16 cellular contexts compared by ENCODE assay signal in genomic region chr13:40970803-40971202, GRCh38. TPM values are rescaled to one million over a fixed set of nuclear protein-coding genes. Genes with fewer than 3 reads are reported as not detected.
A peak's percentile ranks its signal among the peaks of the same experiment; 100 is the strongest.
DNase-seq lines count a peak whose midpoint lies in the region; ATAC-seq and TF ChIP-seq lines count a peak whose summit lies in the region.
"Had no signal": no experiment of that assay in that cellular context is flagged by ENCODE, and none has a peak within 500 bp of the region (broad histone marks: within the 10 kb centered on the region; RNA-seq: fewer than 3 reads in every experiment).

No MANE protein-coding gene starts in this region.

- no peaks in the 10 kb centered on the region for H3K9me3 Mint-ChIP-seq in activated CD4-positive, alpha-beta memory T cell treated with anti-CD3 and anti-CD28 coated beads for 36 hours
- no peaks in the 10 kb centered on the region for H3K9me3 Mint-ChIP-seq in activated CD4-positive, alpha-beta memory T cell treated with anti-CD3 and anti-CD28 coated beads, Interleukin-2, amount 10 ng/mL, durations not matched to agents 7 days and 5 days
- no peaks in the 10 kb centered on the region for H3K9me3 Mint-ChIP-seq in activated T-helper 17 cell treated with anti-CD3 and anti-CD28 coated beads, Interleukin-2, amount 50 U/mL, for 72 hours
- H3K9me3 Mint-ChIP-seq in nephron progenitor cell, result no peaks in the 10 kb centered on the region
- H3K9me3 Mint-ChIP-seq: neural crest cell had no signal

- no peaks in the 10 kb centered on the region for H3K9me3 ChIP-seq in Karpas-422 (ENCODE audit: low read length)

- intact Hi-C loops in activated CD4-positive, alpha-beta memory T cell treated with anti-CD3 and anti-CD28 coated beads for 36 hours (cut with micrococcal nuclease), result no loop called here
- intact Hi-C loops in head of caudate nucleus (cut with DNase I), result no loop called here

- no peak for TF ChIP-seq CTCF in nephron progenitor cell (IDR thresholded peaks at IDR 0.05)

- no peak for DNase-seq in activated CD4-positive, alpha-beta memory T cell treated with anti-CD3 and anti-CD28 coated beads for 36 hours
- DNase-seq in activated CD4-positive, alpha-beta memory T cell treated with anti-CD3 and anti-CD28 coated beads, Interleukin-2, amount 10 ng/mL, durations not matched to agents 7 days and 5 days, result no peak
- DNase-seq in Karpas-422 (no peak), nephron progenitor cell (no peak), head of caudate nucleus (no peak), NCI-H1694 (lab: John Stamatoyannopoulos, UW) (no peak)
- DNase-seq: DMS53; hippocampal formation; MM.1S; NCI-H1930; NCI-H446 treated with DMSO at 0.1 percent for 48 hours; NK-92 treated with Interleukin-12 subunit alpha and Interleukin-12 subunit beta, amount 100 ng/mL, for 24 hours; T-helper 1 cell had no signal

- peaks cover 100% of the 10 kb centered on the region for H3K79me2 ChIP-seq in Karpas-422 (ENCODE audit: low read length)

- no peaks in the 10 kb centered on the region for H3K27me3 ChIP-seq in Karpas-422 (ENCODE audit: low read length)

- H3K4me2 ChIP-seq in Karpas-422 (ENCODE audit: low read depth, low read length, poor library complexity, severe bottlenecking), result peak overlapping the region; percentile 46

- POLR2A ChIA-PET in activated CD4-positive, alpha-beta memory T cell treated with anti-CD3 and anti-CD28 coated beads for 36 hours (lab: Charles Lee), result interaction anchor here (1.6 to 1.7 kb wide), 2 partner anchors 48 to 50 kb away, joined by 4 to 7 read pairs; partner anchors contain the start of gene ELF1
- POLR2A ChIA-PET in activated CD4-positive, alpha-beta memory T cell treated with anti-CD3 and anti-CD28 coated beads, Interleukin-2, amount 10 ng/mL, durations not matched to agents 7 days and 5 days (lab: Charles Lee), result interaction anchor here (1.9 to 14.2 kb wide), 2 partner anchors 42 to 90 kb away, joined by 10 to 445 read pairs; partner anchors contain the start of genes ELF1 and WBP4

- no peak overlapping the region for H2AFZ ChIP-seq in Karpas-422 (ENCODE audit: low read length)

- H3K27ac ChIP-seq in Karpas-422 (ENCODE audit: low read length), result peak overlapping the region; percentile 35

- H3K36me3 ChIP-seq in Karpas-422 (ENCODE audit: insufficient read depth, low read length), result peaks cover 14% of the 10 kb centered on the region; the same call in 1 of the 2 replicates

- ATAC-seq in activated T-helper 17 cell treated with anti-CD3 and anti-CD28 coated beads, Interleukin-2, amount 50 U/mL, for 72 hours (replicated peaks), result peak; percentile 26
- no peak for ATAC-seq in HG03159 (IDR thresholded peaks at IDR 0.05; ENCODE audit: unreplicated experiment)

- H4K20me1 ChIP-seq in Karpas-422 (ENCODE audit: insufficient read depth, low read depth, low read length), result 0 out of 2 replicates have a peak, but pooled peaks cover 12% of the 10 kb centered on the region

- peak overlapping the region; percentile 68 for H3K27ac Mint-ChIP-seq in activated CD4-positive, alpha-beta memory T cell treated with anti-CD3 and anti-CD28 coated beads for 36 hours
- no peak overlapping the region for H3K27ac Mint-ChIP-seq in activated CD4-positive, alpha-beta memory T cell treated with anti-CD3 and anti-CD28 coated beads, Interleukin-2, amount 10 ng/mL, durations not matched to agents 7 days and 5 days
- peak overlapping the region; percentile 71 for H3K27ac Mint-ChIP-seq in activated T-helper 17 cell treated with anti-CD3 and anti-CD28 coated beads, Interleukin-2, amount 50 U/mL, for 72 hours
- H3K27ac Mint-ChIP-seq in nephron progenitor cell, result peak overlapping the region; percentile 89

- peaks cover 95% of the 10 kb centered on the region for H3K4me1 ChIP-seq in Karpas-422 (ENCODE audit: low read length)

- H3K4me3 ChIP-seq in Karpas-422 (ENCODE audit: low read length), result no peak overlapping the region

- peaks cover 92% of the 10 kb centered on the region for H3K4me1 Mint-ChIP-seq in activated CD4-positive, alpha-beta memory T cell treated with anti-CD3 and anti-CD28 coated beads for 36 hours (ENCODE audit: low read depth)
- H3K4me1 Mint-ChIP-seq in activated CD4-positive, alpha-beta memory T cell treated with anti-CD3 and anti-CD28 coated beads, Interleukin-2, amount 10 ng/mL, durations not matched to agents 7 days and 5 days, result peaks cover 80% of the 10 kb centered on the region
- peaks cover 56% of the 10 kb centered on the region for H3K4me1 Mint-ChIP-seq in activated T-helper 17 cell treated with anti-CD3 and anti-CD28 coated beads, Interleukin-2, amount 50 U/mL, for 72 hours
- peaks cover 36% of the 10 kb centered on the region for H3K4me1 Mint-ChIP-seq in nephron progenitor cell

- H3K9ac ChIP-seq in Karpas-422 (ENCODE audit: low read length), result no peak overlapping the region

- no peaks in the 10 kb centered on the region for H3K9me2 ChIP-seq in Karpas-422 (replicated peaks; ENCODE audit: insufficient read depth, low read length)

- peaks cover 2% of the 10 kb centered on the region for H3K36me3 Mint-ChIP-seq in activated CD4-positive, alpha-beta memory T cell treated with anti-CD3 and anti-CD28 coated beads for 36 hours
- peaks cover 45% of the 10 kb centered on the region for H3K36me3 Mint-ChIP-seq in activated CD4-positive, alpha-beta memory T cell treated with anti-CD3 and anti-CD28 coated beads, Interleukin-2, amount 10 ng/mL, durations not matched to agents 7 days and 5 days (ENCODE audit: low read depth)
- peaks cover 54% of the 10 kb centered on the region for H3K36me3 Mint-ChIP-seq in activated T-helper 17 cell treated with anti-CD3 and anti-CD28 coated beads, Interleukin-2, amount 50 U/mL, for 72 hours (ENCODE audit: low read depth)
- H3K36me3 Mint-ChIP-seq in nephron progenitor cell (ENCODE audit: low read depth), result no peaks in the 10 kb centered on the region

- no peaks in the 10 kb centered on the region for H3K27me3 Mint-ChIP-seq in activated CD4-positive, alpha-beta memory T cell treated with anti-CD3 and anti-CD28 coated beads for 36 hours
- H3K27me3 Mint-ChIP-seq in activated CD4-positive, alpha-beta memory T cell treated with anti-CD3 and anti-CD28 coated beads, Interleukin-2, amount 10 ng/mL, durations not matched to agents 7 days and 5 days, result no peaks in the 10 kb centered on the region
- H3K27me3 Mint-ChIP-seq in activated T-helper 17 cell treated with anti-CD3 and anti-CD28 coated beads, Interleukin-2, amount 50 U/mL, for 72 hours, result no peaks in the 10 kb centered on the region
- no peaks in the 10 kb centered on the region for H3K27me3 Mint-ChIP-seq in nephron progenitor cell (ENCODE audit: low read depth, poor library complexity)

- H3K4me3 Mint-ChIP-seq in activated CD4-positive, alpha-beta memory T cell treated with anti-CD3 and anti-CD28 coated beads for 36 hours, result peak overlapping the region; percentile 16
- no peak overlapping the region for H3K4me3 Mint-ChIP-seq in activated CD4-positive, alpha-beta memory T cell treated with anti-CD3 and anti-CD28 coated beads, Interleukin-2, amount 10 ng/mL, durations not matched to agents 7 days and 5 days
- H3K4me3 Mint-ChIP-seq in activated T-helper 17 cell treated with anti-CD3 and anti-CD28 coated beads, Interleukin-2, amount 50 U/mL, for 72 hours, result peak overlapping the region; percentile 98
- no peak overlapping the region for H3K4me3 Mint-ChIP-seq in nephron progenitor cell
- H3K4me3 Mint-ChIP-seq: neural crest cell had no signal

- CTCF ChIA-PET in activated CD4-positive, alpha-beta memory T cell treated with anti-CD3 and anti-CD28 coated beads for 36 hours (lab: Charles Lee), result interaction anchor here (1.3 kb wide), 1 partner anchor 83 kb away, joined by 3 read pairs; no protein-coding TSS in a partner anchor
- CTCF ChIA-PET in activated CD4-positive, alpha-beta memory T cell treated with anti-CD3 and anti-CD28 coated beads, Interleukin-2, amount 10 ng/mL, durations not matched to agents 7 days and 5 days (lab: Charles Lee), result interaction anchor here (1.1 kb wide), 2 partner anchors 40 to 59 kb away, joined by 3 read pairs; no protein-coding TSS in a partner anchor

RNA-seq across cellular contexts. Expression of gene ELF1, which starts 48.3 kb away (rescaled TPM):
- total RNA-seq in activated CD4-positive, alpha-beta memory T cell treated with anti-CD3 and anti-CD28 coated beads for 36 hours, result 10 to 100 TPM; 70.8 to 71.2 TPM
- total RNA-seq in activated CD4-positive, alpha-beta memory T cell treated with anti-CD3 and anti-CD28 coated beads, Interleukin-2, amount 10 ng/mL, durations not matched to agents 7 days and 5 days, result 100 to 1,000 TPM; 159 to 169 TPM
- total RNA-seq in Karpas-422 (2014; rRNA removed; shearing (Covaris generic); ENCODE audit: low replicate concordance), result 66.1 and 84.0 TPM in 2 replicates
- total RNA-seq in activated T-helper 17 cell treated with anti-CD3 and anti-CD28 coated beads, Interleukin-2, amount 50 U/mL, for 72 hours, result 10 to 100 TPM; 76.0 to 80.1 TPM

Comparison
In these comparisons a context has a peak if more than half of its experiments do, and no peak if none do; other contexts are left out.
1. H3K4me3 Mint-ChIP-seq: peak in activated CD4-positive, alpha-beta memory T cell treated with anti-CD3 and anti-CD28 coated beads for 36 hours (single experiment) and activated T-helper 17 cell treated with anti-CD3 and anti-CD28 coated beads, Interleukin-2, amount 50 U/mL, for 72 hours (single experiment); none in activated CD4-positive, alpha-beta memory T cell treated with anti-CD3 and anti-CD28 coated beads, Interleukin-2, amount 10 ng/mL, durations not matched to agents 7 days and 5 days (single experiment) and nephron progenitor cell (single experiment).